1 cellular context compared by ENCODE assay signal in genomic region chr1:117802546-117803257, GRCh38.
TF ChIP-seq lines count a peak whose summit lies in the region.

No MANE protein-coding gene starts in this region.

TF ChIP-seq in H1, 55 proteins besides CTCF, POLR2A, EP300 and RAD21 (continued from another document):
- TF ChIP-seq E2F6 (IDR thresholded peaks at IDR 0.05) (no peak), CTBP2 (IDR thresholded peaks at IDR 0.05; ENCODE audit: borderline replicate concordance, insufficient read depth, insufficient read length, low read length) (no peak), FOSL1 (IDR thresholded peaks at IDR 0.05; ENCODE audit: insufficient read depth, low read depth, low read length) (no peak), SRF (IDR thresholded peaks at IDR 0.05; ENCODE audit: low read depth, low read length) (no peak), KDM4A (IDR thresholded peaks at IDR 0.05; ENCODE audit: low read depth, low read length, severe bottlenecking) (no peak), KDM1A (IDR thresholded peaks at IDR 0.05; ENCODE audit: borderline replicate concordance, low read length) (no peak), RNF2 (IDR thresholded peaks at IDR 0.05; ENCODE audit: borderline replicate concordance, low read depth, low read length, missing control alignments, poor library complexity, severe bottlenecking) (no peak), SP2 (IDR thresholded peaks at IDR 0.05; ENCODE audit: low read length) (no peak), JUN (IDR thresholded peaks at IDR 0.05; ENCODE audit: low read depth, low read length) (no peak), CBX8 (IDR thresholded peaks at IDR 0.05; ENCODE audit: borderline replicate concordance, low read depth, low read length) (no peak), BRCA1 (IDR thresholded peaks at IDR 0.05; ENCODE audit: low read depth, low read length) (no peak), KDM5A (IDR thresholded peaks at IDR 0.05; ENCODE audit: low read length) (no peak), HDAC2 (IDR thresholded peaks at IDR 0.05; ENCODE audit: borderline replicate concordance in 1 of 2, low read depth in 2 of 2, low read length in 2 of 2) (no peak), GABPA (IDR thresholded peaks at IDR 0.05; ENCODE audit: borderline replicate concordance, insufficient read depth, low read length) (no peak)
- TF ChIP-seq, protein P1, sequence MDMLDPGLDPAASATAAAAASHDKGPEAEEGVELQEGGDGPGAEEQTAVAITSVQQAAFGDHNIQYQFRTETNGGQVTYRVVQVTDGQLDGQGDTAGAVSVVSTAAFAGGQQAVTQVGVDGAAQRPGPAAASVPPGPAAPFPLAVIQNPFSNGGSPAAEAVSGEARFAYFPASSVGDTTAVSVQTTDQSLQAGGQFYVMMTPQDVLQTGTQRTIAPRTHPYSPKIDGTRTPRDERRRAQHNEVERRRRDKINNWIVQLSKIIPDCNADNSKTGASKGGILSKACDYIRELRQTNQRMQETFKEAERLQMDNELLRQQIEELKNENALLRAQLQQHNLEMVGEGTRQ (IDR thresholded peaks at IDR 0.05; ENCODE audit: low read length) = no peak
